Comparison of ENCODE assay signal across 1 cellular context in the genomic region with DNA sequence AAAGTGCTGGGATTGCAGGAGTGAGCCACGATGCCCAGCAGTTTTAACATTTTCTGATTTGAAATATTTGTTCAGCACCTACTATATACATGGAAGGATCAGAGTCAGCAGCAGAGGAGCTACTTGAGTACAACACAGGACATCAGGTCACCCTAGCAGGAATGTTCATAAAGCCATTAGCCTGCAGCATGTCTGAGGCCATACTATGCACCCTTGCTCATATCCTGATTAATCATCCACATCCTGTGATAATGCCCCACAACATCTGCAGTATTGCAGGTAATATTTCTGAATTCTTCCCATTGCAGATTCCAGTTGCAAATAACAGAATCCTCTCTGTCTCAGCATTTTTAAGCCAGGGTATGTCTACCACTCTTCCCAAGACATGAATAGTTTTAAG.
TF ChIP-seq lines count a peak whose summit lies in the region.

No MANE protein-coding gene starts in this region.

TF ChIP-seq in IMR-90, 13 proteins besides CTCF, POLR2A, EP300 and RAD21 (continued from another document):
- TF ChIP-seq, protein P1, sequence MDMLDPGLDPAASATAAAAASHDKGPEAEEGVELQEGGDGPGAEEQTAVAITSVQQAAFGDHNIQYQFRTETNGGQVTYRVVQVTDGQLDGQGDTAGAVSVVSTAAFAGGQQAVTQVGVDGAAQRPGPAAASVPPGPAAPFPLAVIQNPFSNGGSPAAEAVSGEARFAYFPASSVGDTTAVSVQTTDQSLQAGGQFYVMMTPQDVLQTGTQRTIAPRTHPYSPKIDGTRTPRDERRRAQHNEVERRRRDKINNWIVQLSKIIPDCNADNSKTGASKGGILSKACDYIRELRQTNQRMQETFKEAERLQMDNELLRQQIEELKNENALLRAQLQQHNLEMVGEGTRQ (IDR thresholded peaks at IDR 0.05; ENCODE audit: low read depth, low read length), result no peak
- TF ChIP-seq MXI1 (IDR thresholded peaks at IDR 0.05; ENCODE audit: borderline replicate concordance, low read depth, low read length) (no peak), RCOR1 (IDR thresholded peaks at IDR 0.05; ENCODE audit: insufficient replicate concordance, low read length) (no peak), MAZ (IDR thresholded peaks at IDR 0.05; ENCODE audit: borderline replicate concordance, low read depth, low read length) (no peak), CEBPB (IDR thresholded peaks at IDR 0.05; ENCODE audit: low read depth, low read length) (no peak)
- TF ChIP-seq, protein P2, sequence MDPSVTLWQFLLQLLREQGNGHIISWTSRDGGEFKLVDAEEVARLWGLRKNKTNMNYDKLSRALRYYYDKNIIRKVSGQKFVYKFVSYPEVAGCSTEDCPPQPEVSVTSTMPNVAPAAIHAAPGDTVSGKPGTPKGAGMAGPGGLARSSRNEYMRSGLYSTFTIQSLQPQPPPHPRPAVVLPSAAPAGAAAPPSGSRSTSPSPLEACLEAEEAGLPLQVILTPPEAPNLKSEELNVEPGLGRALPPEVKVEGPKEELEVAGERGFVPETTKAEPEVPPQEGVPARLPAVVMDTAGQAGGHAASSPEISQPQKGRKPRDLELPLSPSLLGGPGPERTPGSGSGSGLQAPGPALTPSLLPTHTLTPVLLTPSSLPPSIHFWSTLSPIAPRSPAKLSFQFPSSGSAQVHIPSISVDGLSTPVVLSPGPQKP (IDR thresholded peaks at IDR 0.05; ENCODE audit: borderline replicate concordance, low read depth, low read length), result no peak
